8 cellular contexts compared by ENCODE assay signal in the genomic region with DNA sequence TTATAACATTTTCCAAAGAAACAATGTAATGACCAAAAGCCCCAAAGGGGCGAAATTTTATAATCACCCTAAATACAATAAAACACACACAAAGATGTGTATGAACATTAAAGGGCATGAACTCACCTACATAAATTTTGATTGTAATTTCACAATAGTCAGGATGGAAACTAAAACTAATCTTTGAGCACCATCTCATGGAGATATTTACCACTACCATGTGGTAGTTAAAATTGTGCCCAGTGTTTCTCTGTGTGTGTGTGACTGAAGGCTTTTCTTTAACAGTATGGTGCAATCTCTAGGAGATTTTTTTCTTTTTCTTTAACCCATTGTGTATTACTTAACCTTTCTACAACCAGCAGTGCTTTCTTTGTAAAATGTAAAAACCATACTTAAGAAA. TPM values are rescaled to one million over a fixed set of nuclear protein-coding genes. Genes with fewer than 3 reads are reported as not detected.
DNase-seq lines count a peak whose midpoint lies in the region; ATAC-seq and TF ChIP-seq lines count a peak whose summit lies in the region.

No MANE protein-coding gene starts in this region.

- H3F3A ChIP-seq in neural cell (ENCODE audit: insufficient read depth, low read length, poor library complexity, severe bottlenecking) = no peaks in the 10 kb centered on the region

- no peaks in the 10 kb centered on the region for H3K36me3 ChIP-seq in neural cell (ENCODE audit: insufficient read depth, low read length)

- no peak for TF ChIP-seq EP300 in neural cell (conservative IDR thresholded peaks at IDR 0.05; ENCODE audit: poor library complexity, severe bottlenecking)

- no peaks in the 10 kb centered on the region for H3K36me3 Mint-ChIP-seq in effector memory CD8-positive, alpha-beta T cell (ENCODE audit: insufficient read depth)

- H3K4me3 ChIP-seq in dorsolateral prefrontal cortex (no peak overlapping the region), neural cell (ENCODE audit: low read length) (no peak overlapping the region)

- peak in 54 of 56 donors; percentile 14 to 80 (median 53) for TF ChIP-seq CTCF in dorsolateral prefrontal cortex (IDR thresholded peaks at IDR 0.05 in 54 of 56, conservative IDR thresholded peaks at IDR 0.05 in 2 of 56; ENCODE audit: low read depth in 1 of 56, partially characterized antibody in 56 of 56)
- peak; percentile 77 for TF ChIP-seq CTCF in neural cell (IDR thresholded peaks at IDR 0.05; ENCODE audit: poor library complexity, severe bottlenecking)

- H3K9ac ChIP-seq in neural cell (ENCODE audit: low read length) = no peak overlapping the region

- intact Hi-C loops in dorsolateral prefrontal cortex (cut with DNase I) = loop anchor here (2.0 to 10.0 kb wide), 2 partner anchors 92 to 104 kb away; no protein-coding TSS in a partner anchor

- no peak overlapping the region for H3K27ac ChIP-seq in dorsolateral prefrontal cortex
- H3K27ac ChIP-seq in neural cell (ENCODE audit: low read length) = no peak overlapping the region

- no peak overlapping the region for H3K4me3 Mint-ChIP-seq in effector memory CD8-positive, alpha-beta T cell

- peak; percentile 84 for TF ChIP-seq RAD21 in neural cell (conservative IDR thresholded peaks at IDR 0.05)

- no peak overlapping the region for H3K27ac Mint-ChIP-seq in effector memory CD8-positive, alpha-beta T cell

- H3K4me1 Mint-ChIP-seq in effector memory CD8-positive, alpha-beta T cell (ENCODE audit: low read depth in 2 of 2) = no peaks in the 10 kb centered on the region

- no peaks in the 10 kb centered on the region for H3K9me2 ChIP-seq in neural cell (ENCODE audit: insufficient read depth, low read length)

- ATAC-seq in HG03521 (IDR thresholded peaks at IDR 0.05; ENCODE audit: unreplicated experiment) (no peak), HG02938 (IDR thresholded peaks at IDR 0.05; ENCODE audit: unreplicated experiment) (no peak)
- no peak for ATAC-seq in effector memory CD8-positive, alpha-beta T cell (replicated peaks)

- H3K9me3 ChIP-seq in neural cell (ENCODE audit: low read length) = no peaks in the 10 kb centered on the region

- no peak overlapping the region for H2AFZ ChIP-seq in neural cell (ENCODE audit: low read depth, low read length)

- H3K79me2 ChIP-seq in neural cell (replicated peaks; ENCODE audit: insufficient read depth, low read length) = no peaks in the 10 kb centered on the region

- DNase-seq in NCI-H1436 (lab: John Stamatoyannopoulos, UW) (peak; percentile 42), NCI-H1436 treated with DMSO at 0.1 percent for 48 hours (lab: John Stamatoyannopoulos, UW) (no peak), NCI-H774 (lab: John Stamatoyannopoulos, UW) (peak; percentile 12), dorsolateral prefrontal cortex (no peak)
- DNase-seq in effector memory CD8-positive, alpha-beta T cell = no peak

- H3K27me3 ChIP-seq in dorsolateral prefrontal cortex (peaks cover 0 to 3% (median 0%) of the 10 kb centered on the region in 45 donors), neural cell (ENCODE audit: insufficient read depth, low read depth, low read length) (no peaks in the 10 kb centered on the region)

- H3K9me3 Mint-ChIP-seq in effector memory CD8-positive, alpha-beta T cell = no peaks in the 10 kb centered on the region

- no peak overlapping the region for H3K4me2 ChIP-seq in neural cell (ENCODE audit: low read length)

- H3K27me3 Mint-ChIP-seq in effector memory CD8-positive, alpha-beta T cell = peaks cover 16 to 20% of the 10 kb centered on the region in 2 donors

- H4K20me1 ChIP-seq in neural cell (ENCODE audit: insufficient read depth) = no peaks in the 10 kb centered on the region

TF ChIP-seq in neural cell, 6 proteins besides CTCF, POLR2A, EP300 and RAD21:
- TF ChIP-seq SMC3 (conservative IDR thresholded peaks at IDR 0.05; ENCODE audit: poor library complexity) = peak; percentile 79
- no peak for TF ChIP-seq REST (IDR thresholded peaks at IDR 0.05; ENCODE audit: borderline replicate concordance)

RNA-seq across cellular contexts. Expression of gene MEIOC, which starts 19.7 kb away (rescaled TPM):
- total RNA-seq in dorsolateral prefrontal cortex = 1 to 10 TPM in 6 of 120 experiments, under 1 TPM in 49, not detected in 65; 0.08 to 1.4 (median 0.30) TPM
- polyA plus RNA-seq in neural cell = not detected in 2 replicates
- 0.24 and 0.69 TPM in 2 replicates for polyA minus RNA-seq in neural cell

RNA-seq across cellular contexts. Expression of gene CCDC43, which starts 53.0 kb away (rescaled TPM):
- total RNA-seq in dorsolateral prefrontal cortex = 10 to 100 TPM; 18.2 to 35.2 (median 24.7) TPM
- polyA plus RNA-seq in neural cell = 33.4 and 53.3 TPM in 2 replicates
- polyA minus RNA-seq in neural cell = 35.5 and 39.0 TPM in 2 replicates

Comparison
In these comparisons a context has a peak if more than half of its experiments do, and no peak if none do; other contexts are left out.
1. DNase-seq: peak in NCI-H1436 (single experiment) and NCI-H774 (single experiment); none in NCI-H1436 treated with DMSO at 0.1 percent for 48 hours (single experiment), dorsolateral prefrontal cortex (0 of 10) and effector memory CD8-positive, alpha-beta T cell (0 of 3).